1 cellular context compared by ENCODE assay signal in genomic region chr7:2542924-2543871, GRCh38.
TF ChIP-seq lines count a peak whose summit lies in the region.

No MANE protein-coding gene starts in this region.

TF ChIP-seq in HepG2, 621 proteins besides CTCF, POLR2A, EP300 and RAD21:
- TF ChIP-seq KLF11 (CRISPR knock-in tag; IDR thresholded peaks at IDR 0.05) = no peak
- TF ChIP-seq RBFOX2 (IDR thresholded peaks at IDR 0.05; ENCODE audit: low read depth, low read length) = 0 out of 2 replicates have a peak, but pooled peaks have one; percentile 41
